9 cellular contexts compared by ENCODE assay signal in genomic region chr7:156780724-156781455, GRCh38.
DNase-seq lines count a peak whose midpoint lies in the region; ATAC-seq and FAIRE-seq lines count a peak whose summit lies in the region.
"Had no signal": no experiment of that assay in that cellular context is flagged by ENCODE, and none has a peak within 500 bp of the region (broad histone marks: within the 10 kb centered on the region; RNA-seq: fewer than 3 reads in every experiment).

No MANE protein-coding gene starts in this region.

- no peak for FAIRE-seq in HTR-8/SVneo (lab: Jason Lieb, UNC)

- no peak overlapping the region for H2BK120ac ChIP-seq in mesenchymal stem cell (ENCODE audit: low read depth, low read length)

- H3K79me1 ChIP-seq in mesenchymal stem cell (replicated peaks; ENCODE audit: low read length, poor library complexity, severe bottlenecking): peaks cover 4% of the 10 kb centered on the region

- H3K27ac ChIP-seq in mesenchymal stem cell (ENCODE audit: low read length, poor library complexity, severe bottlenecking): no peak overlapping the region
- H3K27ac ChIP-seq: epithelial cell of prostate had no signal

- no peak overlapping the region for H3K4me3 Mint-ChIP-seq in activated CD8-positive, alpha-beta T cell treated with anti-CD3 and anti-CD28 coated beads, Interleukin-2, amount 10 ng/mL, durations not matched to agents 7 days and 5 days

- H3K36me3 Mint-ChIP-seq in activated CD8-positive, alpha-beta T cell treated with anti-CD3 and anti-CD28 coated beads, Interleukin-2, amount 10 ng/mL, durations not matched to agents 7 days and 5 days (ENCODE audit: low read depth): peaks cover 14% of the 10 kb centered on the region

- H3K18ac ChIP-seq in mesenchymal stem cell (ENCODE audit: low read depth in 1 of 2, low read length in 2 of 2): no peak overlapping the region

- H2BK12ac ChIP-seq in mesenchymal stem cell (ENCODE audit: low read length in 2 of 2): no peak overlapping the region

- H3K23ac ChIP-seq in mesenchymal stem cell (ENCODE audit: low read length in 2 of 2): no peak overlapping the region

- no peak overlapping the region for H3K4me2 ChIP-seq in mesenchymal stem cell (ENCODE audit: low read length, poor library complexity, severe bottlenecking)

- H3K9me3 ChIP-seq in mesenchymal stem cell (ENCODE audit: control insufficient read depth, low read length): no peaks in the 10 kb centered on the region

- H4K8ac ChIP-seq in mesenchymal stem cell (ENCODE audit: low read length): no peak overlapping the region

- no peak for DNase-seq in activated CD8-positive, alpha-beta T cell treated with anti-CD3 and anti-CD28 coated beads, Interleukin-2, amount 10 ng/mL, durations not matched to agents 7 days and 5 days
- DNase-seq in NCI-H1417 treated with DMSO at 0.1 percent for 48 hours (lab: John Stamatoyannopoulos, UW): no peak
- no peak for DNase-seq in HTR-8/SVneo (ENCODE audit: insufficient read length, low spot score)
- DNase-seq in mesenchymal stem cell: no peak
- no peak for DNase-seq in activated T-cell treated with anti-CD3 and anti-CD28 coated beads, Interleukin-2, amount 50 U/mL, for 1 hour

- no peaks in the 10 kb centered on the region for H3K27me3 Mint-ChIP-seq in activated CD8-positive, alpha-beta T cell treated with anti-CD3 and anti-CD28 coated beads, Interleukin-2, amount 10 ng/mL, durations not matched to agents 7 days and 5 days (ENCODE audit: low read depth)

- H3K4me3 ChIP-seq in mesenchymal stem cell (ENCODE audit: insufficient read depth in 1 of 2, low read depth in 1 of 2, low read length in 2 of 2): no peak overlapping the region

- no peaks in the 10 kb centered on the region for H3K9me3 Mint-ChIP-seq in activated CD8-positive, alpha-beta T cell treated with anti-CD3 and anti-CD28 coated beads, Interleukin-2, amount 10 ng/mL, durations not matched to agents 7 days and 5 days (ENCODE audit: insufficient read depth)

- H3K4me1 ChIP-seq in mesenchymal stem cell (ENCODE audit: control insufficient read depth, insufficient read depth, low read depth, low read length): no peaks in the 10 kb centered on the region

- H4K91ac ChIP-seq in mesenchymal stem cell (ENCODE audit: low read length): no peak overlapping the region

- H2BK15ac ChIP-seq in mesenchymal stem cell (ENCODE audit: low read depth, poor library complexity, severe bottlenecking): no peak overlapping the region

- CTCF ChIA-PET in activated CD8-positive, alpha-beta T cell treated with anti-CD3 and anti-CD28 coated beads, Interleukin-2, amount 10 ng/mL, durations not matched to agents 7 days and 5 days (lab: Charles Lee): interaction anchor here (0.9 to 1.6 kb wide), 3 partner anchors 10 to 44 kb away, joined by 3 to 4 read pairs (median 4); no protein-coding TSS in a partner anchor

- H3K9ac ChIP-seq in mesenchymal stem cell (ENCODE audit: low read length): no peak overlapping the region

- no peak overlapping the region for H2AFZ ChIP-seq in mesenchymal stem cell (ENCODE audit: low read depth, low read length)

- H3K27ac Mint-ChIP-seq in activated CD8-positive, alpha-beta T cell treated with anti-CD3 and anti-CD28 coated beads, Interleukin-2, amount 10 ng/mL, durations not matched to agents 7 days and 5 days: peak overlapping the region; percentile 31

- H2BK5ac ChIP-seq in mesenchymal stem cell (ENCODE audit: low read depth, low read length, poor library complexity, severe bottlenecking): no peak overlapping the region

- ATAC-seq in GM18511 (IDR thresholded peaks at IDR 0.05; ENCODE audit: unreplicated experiment) (peak; percentile 97), GM21526 (IDR thresholded peaks at IDR 0.05; ENCODE audit: low FRiP score, unreplicated experiment) (peak; percentile 83), HG03442 (IDR thresholded peaks at IDR 0.05; ENCODE audit: unreplicated experiment) (peak; percentile 89)
- no peak for ATAC-seq in activated CD8-positive, alpha-beta T cell treated with anti-CD3 and anti-CD28 coated beads, Interleukin-2, amount 10 ng/mL, durations not matched to agents 7 days and 5 days

- H3K27me3 ChIP-seq in mesenchymal stem cell (ENCODE audit: control insufficient read depth in 1 of 2, insufficient read depth in 1 of 2, low read length in 2 of 2): no peaks in the 10 kb centered on the region

- H2AK5ac ChIP-seq in mesenchymal stem cell (ENCODE audit: low read length, severe bottlenecking): no peak overlapping the region

- no peak overlapping the region for H3K4ac ChIP-seq in mesenchymal stem cell (ENCODE audit: low read depth in 1 of 2, low read length in 2 of 2)

- no peak overlapping the region for H3K14ac ChIP-seq in mesenchymal stem cell (ENCODE audit: low read length in 2 of 2)

- peaks cover 20% of the 10 kb centered on the region for H3K4me1 Mint-ChIP-seq in activated CD8-positive, alpha-beta T cell treated with anti-CD3 and anti-CD28 coated beads, Interleukin-2, amount 10 ng/mL, durations not matched to agents 7 days and 5 days (ENCODE audit: low read depth)

- WGBS in mesenchymal stem cell: 100% methylated on average over 2 of the region's 4 CpGs

- H3K36me3 ChIP-seq in mesenchymal stem cell (ENCODE audit: control insufficient read depth in 1 of 2, insufficient read depth in 2 of 2, low read depth in 1 of 2, low read length in 2 of 2): no peaks in the 10 kb centered on the region

- POLR2A ChIA-PET in activated CD8-positive, alpha-beta T cell treated with anti-CD3 and anti-CD28 coated beads, Interleukin-2, amount 10 ng/mL, durations not matched to agents 7 days and 5 days (lab: Charles Lee): interaction anchor here (0.6 kb wide), 1 partner anchor 9 kb away, joined by 3 read pairs; no protein-coding TSS in a partner anchor
